ENCODE assay signal across 12 cellular contexts in the genomic region with DNA sequence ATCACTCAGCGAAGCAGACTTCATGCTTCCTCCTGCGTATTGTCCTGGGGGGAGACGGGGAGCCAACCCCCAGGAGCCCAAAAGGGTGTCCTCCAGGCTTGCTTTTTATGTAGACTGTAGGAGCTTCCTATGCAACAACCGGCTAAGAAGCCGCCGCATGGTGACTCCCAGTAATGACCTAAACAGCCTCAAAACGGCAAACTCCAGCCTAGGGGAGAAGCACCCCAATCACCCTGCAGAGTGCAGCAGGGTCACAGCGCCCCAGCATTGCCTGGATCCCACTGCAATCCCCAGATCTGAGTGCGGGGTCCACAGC. TPM values are rescaled to one million over a fixed set of nuclear protein-coding genes. Genes with fewer than 3 reads are reported as not detected.
DNase-seq lines count a peak whose midpoint lies in the region; ATAC-seq and TF ChIP-seq lines count a peak whose summit lies in the region.
"Had no signal": no experiment of that assay in that cellular context is flagged by ENCODE, and none has a peak within 500 bp of the region (broad histone marks: within the 10 kb centered on the region; RNA-seq: fewer than 3 reads in every experiment).

No MANE protein-coding gene starts in this region.

- H3K9me3 Mint-ChIP-seq in naive thymus-derived CD4-positive, alpha-beta T cell: peaks cover 0 to 2% (median 0%) of the 10 kb centered on the region in 11 donors
- H3K9me3 Mint-ChIP-seq: central memory CD8-positive, alpha-beta T cell had no signal

- intact Hi-C loops in left cardiac atrium (cut with DNase I): no loop called here
- intact Hi-C loops in naive thymus-derived CD4-positive, alpha-beta T cell (cut with micrococcal nuclease): no loop called here

- DNase-seq in cardiac muscle cell (ENCODE audit: low read depth in 1 of 2, low spot score in 1 of 2) (no peak), left cardiac atrium (no peak), NCI-H2196 (lab: John Stamatoyannopoulos, UW; ENCODE audit: unreplicated experiment) (no peak), NCI-H2171 treated with DMSO at 0.1 percent for 48 hours (lab: John Stamatoyannopoulos, UW) (no peak)
- no peak for DNase-seq in naive thymus-derived CD4-positive, alpha-beta T cell
- DNase-seq: NCI-H1436 treated with DMSO at 0.1 percent for 48 hours, SHP77 treated with DMSO at 0.1 percent for 48 hours had no signal

- H3K4me3 Mint-ChIP-seq in naive thymus-derived CD4-positive, alpha-beta T cell: peak overlapping the region in 6 of 10 donors; percentile 27 to 68 (median 63)
- H3K4me3 Mint-ChIP-seq: central memory CD8-positive, alpha-beta T cell had no signal

- TF ChIP-seq CTCF in cardiac muscle cell (IDR thresholded peaks at IDR 0.05; ENCODE audit: low read depth, low read length): peak; percentile 19

- H3K9me3 ChIP-seq in cardiac muscle cell (ENCODE audit: low read depth) (no peaks in the 10 kb centered on the region), duodenal mucosa (ENCODE audit: control insufficient read depth in 1 of 2, low read length in 2 of 2) (no peaks in the 10 kb centered on the region)
- no peaks in the 10 kb centered on the region for H3K9me3 ChIP-seq in naive thymus-derived CD4-positive, alpha-beta T cell (ENCODE audit: control insufficient read depth in 2 of 3, low read length in 3 of 3)
- H3K9me3 ChIP-seq: heart left ventricle had no signal

- POLR2A ChIA-PET in naive thymus-derived CD4-positive, alpha-beta T cell (lab: Charles Lee): no interaction called here

- no peaks in the 10 kb centered on the region for H3K27me3 ChIP-seq in cardiac muscle cell
- H3K27me3 ChIP-seq in duodenal mucosa (ENCODE audit: control insufficient read depth in 1 of 2, insufficient read depth in 2 of 2, low read length in 2 of 2): no peaks in the 10 kb centered on the region
- no peaks in the 10 kb centered on the region for H3K27me3 ChIP-seq in naive thymus-derived CD4-positive, alpha-beta T cell (ENCODE audit: control insufficient read depth in 2 of 2, insufficient read depth in 2 of 2, low read length in 2 of 2)
- H3K27me3 ChIP-seq: heart left ventricle had no signal

- H3K27ac Mint-ChIP-seq in naive thymus-derived CD4-positive, alpha-beta T cell: peak overlapping the region in 3 of 9 donors; percentile 59 to 73 (median 70)

- H3K27ac ChIP-seq in cardiac muscle cell: peak overlapping the region; percentile 96
- peak overlapping the region; percentile 32 for H3K27ac ChIP-seq in duodenal mucosa (ENCODE audit: low read depth, low read length)
- H3K27ac ChIP-seq in naive thymus-derived CD4-positive, alpha-beta T cell (ENCODE audit: low read depth, low read length): no peak overlapping the region

- H3K4me3 ChIP-seq in cardiac muscle cell (no peak overlapping the region), duodenal mucosa (ENCODE audit: low read depth in 1 of 2, low read length in 2 of 2) (no peak overlapping the region)
- no peak overlapping the region for H3K4me3 ChIP-seq in naive thymus-derived CD4-positive, alpha-beta T cell (ENCODE audit: low read length)
- H3K4me3 ChIP-seq: heart left ventricle had no signal

- CTCF ChIA-PET in naive thymus-derived CD4-positive, alpha-beta T cell (lab: Charles Lee): no interaction called here

- ATAC-seq in left cardiac atrium (no peak), GM18520 (IDR thresholded peaks at IDR 0.05; ENCODE audit: unreplicated experiment) (no peak), GM18867 (IDR thresholded peaks at IDR 0.05; ENCODE audit: unreplicated experiment) (no peak)
- no peak for ATAC-seq in naive thymus-derived CD4-positive, alpha-beta T cell

- H3K4me1 Mint-ChIP-seq in naive thymus-derived CD4-positive, alpha-beta T cell: peaks cover 11 to 39% (median 29%) of the 10 kb centered on the region in 7 donors

- H3K4me1 ChIP-seq in cardiac muscle cell (ENCODE audit: low read depth) (peaks cover 59% of the 10 kb centered on the region), duodenal mucosa (ENCODE audit: control insufficient read depth in 1 of 2, insufficient read depth in 2 of 2, low read length in 2 of 2) (peaks cover 22 to 27% of the 10 kb centered on the region in 2 donors)
- peaks cover 7 to 22% of the 10 kb centered on the region in 2 donors for H3K4me1 ChIP-seq in naive thymus-derived CD4-positive, alpha-beta T cell (ENCODE audit: control insufficient read depth in 2 of 2, insufficient read depth in 2 of 2, low read length in 2 of 2)

- H3K36me3 Mint-ChIP-seq in naive thymus-derived CD4-positive, alpha-beta T cell: no peaks in the 10 kb centered on the region

- H3K27me3 Mint-ChIP-seq in naive thymus-derived CD4-positive, alpha-beta T cell: peaks cover 0 to 34% (median 0%) of the 10 kb centered on the region in 5 donors
- H3K27me3 Mint-ChIP-seq: central memory CD8-positive, alpha-beta T cell had no signal

- no peaks in the 10 kb centered on the region for H3K36me3 ChIP-seq in cardiac muscle cell
- no peaks in the 10 kb centered on the region for H3K36me3 ChIP-seq in duodenal mucosa (ENCODE audit: control insufficient read depth in 1 of 2, insufficient read depth in 2 of 2, low read length in 2 of 2)
- H3K36me3 ChIP-seq in naive thymus-derived CD4-positive, alpha-beta T cell (ENCODE audit: control insufficient read depth in 2 of 3, insufficient read depth in 3 of 3, low read length in 3 of 3): no peaks in the 10 kb centered on the region
- H3K36me3 ChIP-seq: heart left ventricle had no signal

- H3K9ac ChIP-seq in duodenal mucosa (ENCODE audit: low read depth in 1 of 2, low read length in 2 of 2): no peak overlapping the region

RNA-seq across cellular contexts. Expression of gene PROSER2, which starts 52.0 kb away (rescaled TPM):
- total RNA-seq in cardiac muscle cell: 17.3 and 20.7 TPM in 2 replicates
- polyA plus RNA-seq in cardiac muscle cell: 11.4 and 23.7 TPM in 2 replicates
- total RNA-seq in left cardiac atrium: 1 to 10 TPM; 1.8 to 2.9 TPM
- total RNA-seq in naive thymus-derived CD4-positive, alpha-beta T cell: 1 to 10 TPM in 4 of 5 experiments, under 1 TPM in 1; 0.07 to 4.9 (median 1.8) TPM
- polyA plus RNA-seq in naive thymus-derived CD4-positive, alpha-beta T cell: 1 to 10 TPM; 2.5 to 3.0 TPM
